ENCODE assay signal across 1 cellular context in genomic region chr19:17475541-17476115, GRCh38.
TF ChIP-seq lines count a peak whose summit lies in the region.

No MANE protein-coding gene starts in this region.

TF ChIP-seq in HepG2, 621 proteins besides CTCF, POLR2A, EP300 and RAD21 (continues in another document):
- TF ChIP-seq PHF21A (CRISPR knock-in tag; IDR thresholded peaks at IDR 0.05) (peak; percentile 86), MTERF4 (CRISPR knock-in tag; IDR thresholded peaks at IDR 0.05) (no peak), REL (CRISPR knock-in tag; conservative IDR thresholded peaks at IDR 0.05) (no peak), ZNF567 (CRISPR knock-in tag; IDR thresholded peaks at IDR 0.05; ENCODE audit: borderline replicate concordance) (peak; percentile 58; the same call in 1 of the 2 replicates), RBAK (CRISPR knock-in tag; IDR thresholded peaks at IDR 0.05) (no peak), ZBTB38 (CRISPR knock-in tag; IDR thresholded peaks at IDR 0.05) (0 out of 2 replicates have a peak, but pooled peaks have one; percentile 37), PAF1 (CRISPR knock-in tag; IDR thresholded peaks at IDR 0.05) (no peak), NRL (CRISPR knock-in tag; IDR thresholded peaks at IDR 0.05; ENCODE audit: borderline replicate concordance) (no peak), HNRNPLL (IDR thresholded peaks at IDR 0.05; ENCODE audit: low read depth, low read length, poor library complexity, severe bottlenecking) (no peak), GATAD1 (CRISPR knock-in tag; IDR thresholded peaks at IDR 0.05) (no peak; the same call in 1 of the 2 replicates), ZBTB34 (CRISPR knock-in tag; IDR thresholded peaks at IDR 0.05) (0 out of 2 replicates have a peak, but pooled peaks have one; percentile 29), SMAD9 (CRISPR knock-in tag; IDR thresholded peaks at IDR 0.05) (no peak), SAFB2 (CRISPR knock-in tag; IDR thresholded peaks at IDR 0.05; ENCODE audit: borderline replicate concordance, low read depth) (no peak), SP1 (IDR thresholded peaks at IDR 0.05) (no peak), SP1 (CRISPR knock-in tag; IDR thresholded peaks at IDR 0.05) (no peak), TOPORS (CRISPR knock-in tag; IDR thresholded peaks at IDR 0.05) (no peak), ZNF616 (CRISPR knock-in tag; IDR thresholded peaks at IDR 0.05; ENCODE audit: low read depth) (no peak), CC2D1A (CRISPR knock-in tag; IDR thresholded peaks at IDR 0.05) (no peak), WIZ (CRISPR knock-in tag; IDR thresholded peaks at IDR 0.05) (no peak), TARDBP (CRISPR knock-in tag; IDR thresholded peaks at IDR 0.05) (peak; percentile 39; the same call in 1 of the 2 replicates), ZNF816 (CRISPR knock-in tag; IDR thresholded peaks at IDR 0.05; ENCODE audit: borderline replicate concordance) (no peak), ZNF343 (CRISPR knock-in tag; IDR thresholded peaks at IDR 0.05) (no peak), GLI4 (CRISPR knock-in tag; IDR thresholded peaks at IDR 0.05; ENCODE audit: borderline replicate concordance) (no peak), THRA (CRISPR knock-in tag; IDR thresholded peaks at IDR 0.05; ENCODE audit: borderline replicate concordance) (no peak; the same call in 1 of the 2 replicates), BCL6 (CRISPR knock-in tag; IDR thresholded peaks at IDR 0.05) (no peak), ATM (IDR thresholded peaks at IDR 0.05; ENCODE audit: borderline replicate concordance) (no peak), ZNF124 (CRISPR knock-in tag; IDR thresholded peaks at IDR 0.05) (no peak), HOXA7 (CRISPR knock-in tag; IDR thresholded peaks at IDR 0.05) (no peak), SP2 (CRISPR knock-in tag; IDR thresholded peaks at IDR 0.05) (no peak), MIER2 (CRISPR knock-in tag; IDR thresholded peaks at IDR 0.05) (no peak), HMG20B (CRISPR knock-in tag; conservative IDR thresholded peaks at IDR 0.05) (peak; percentile 35; the same call in 1 of the 2 replicates), SUZ12 (IDR thresholded peaks at IDR 0.05; ENCODE audit: low read depth, low read length) (no peak), ZNF510 (CRISPR knock-in tag; IDR thresholded peaks at IDR 0.05; ENCODE audit: low read depth) (no peak), FOXP1 (IDR thresholded peaks at IDR 0.05) (no peak), FOXP1 (CRISPR knock-in tag; IDR thresholded peaks at IDR 0.05) (no peak), FOSL1 (CRISPR knock-in tag; IDR thresholded peaks at IDR 0.05; ENCODE audit: borderline replicate concordance) (no peak), AFF4 (CRISPR knock-in tag; IDR thresholded peaks at IDR 0.05) (no peak)
- TF ChIP-seq, protein P1, sequence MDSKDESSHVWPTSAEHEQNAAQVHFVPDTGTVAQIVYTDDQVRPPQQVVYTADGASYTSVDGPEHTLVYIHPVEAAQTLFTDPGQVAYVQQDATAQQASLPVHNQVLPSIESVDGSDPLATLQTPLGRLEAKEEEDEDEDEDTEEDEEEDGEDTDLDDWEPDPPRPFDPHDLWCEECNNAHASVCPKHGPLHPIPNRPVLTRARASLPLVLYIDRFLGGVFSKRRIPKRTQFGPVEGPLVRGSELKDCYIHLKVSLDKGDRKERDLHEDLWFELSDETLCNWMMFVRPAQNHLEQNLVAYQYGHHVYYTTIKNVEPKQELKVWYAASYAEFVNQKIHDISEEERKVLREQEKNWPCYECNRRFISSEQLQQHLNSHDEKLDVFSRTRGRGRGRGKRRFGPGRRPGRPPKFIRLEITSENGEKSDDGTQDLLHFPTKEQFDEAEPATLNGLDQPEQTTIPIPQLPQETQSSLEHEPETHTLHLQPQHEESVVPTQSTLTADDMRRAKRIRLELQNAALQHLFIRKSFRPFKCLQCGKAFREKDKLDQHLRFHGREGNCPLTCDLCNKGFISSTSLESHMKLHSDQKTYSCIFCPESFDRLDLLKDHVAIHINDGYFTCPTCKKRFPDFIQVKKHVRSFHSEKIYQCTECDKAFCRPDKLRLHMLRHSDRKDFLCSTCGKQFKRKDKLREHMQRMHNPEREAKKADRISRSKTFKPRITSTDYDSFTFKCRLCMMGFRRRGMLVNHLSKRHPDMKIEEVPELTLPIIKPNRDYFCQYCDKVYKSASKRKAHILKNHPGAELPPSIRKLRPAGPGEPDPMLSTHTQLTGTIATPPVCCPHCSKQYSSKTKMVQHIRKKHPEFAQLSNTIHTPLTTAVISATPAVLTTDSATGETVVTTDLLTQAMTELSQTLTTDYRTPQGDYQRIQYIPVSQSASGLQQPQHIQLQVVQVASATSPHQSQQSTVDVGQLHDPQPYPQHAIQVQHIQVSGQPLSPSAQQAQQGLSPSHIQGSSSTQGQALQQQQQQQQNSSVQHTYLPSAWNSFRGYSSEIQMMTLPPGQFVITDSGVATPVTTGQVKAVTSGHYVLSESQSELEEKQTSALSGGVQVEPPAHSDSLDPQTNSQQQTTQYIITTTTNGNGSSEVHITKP (CRISPR knock-in tag; IDR thresholded peaks at IDR 0.05; ENCODE audit: low read depth), result peak; percentile 61; the same call in 1 of the 2 replicates
- TF ChIP-seq, protein P2, sequence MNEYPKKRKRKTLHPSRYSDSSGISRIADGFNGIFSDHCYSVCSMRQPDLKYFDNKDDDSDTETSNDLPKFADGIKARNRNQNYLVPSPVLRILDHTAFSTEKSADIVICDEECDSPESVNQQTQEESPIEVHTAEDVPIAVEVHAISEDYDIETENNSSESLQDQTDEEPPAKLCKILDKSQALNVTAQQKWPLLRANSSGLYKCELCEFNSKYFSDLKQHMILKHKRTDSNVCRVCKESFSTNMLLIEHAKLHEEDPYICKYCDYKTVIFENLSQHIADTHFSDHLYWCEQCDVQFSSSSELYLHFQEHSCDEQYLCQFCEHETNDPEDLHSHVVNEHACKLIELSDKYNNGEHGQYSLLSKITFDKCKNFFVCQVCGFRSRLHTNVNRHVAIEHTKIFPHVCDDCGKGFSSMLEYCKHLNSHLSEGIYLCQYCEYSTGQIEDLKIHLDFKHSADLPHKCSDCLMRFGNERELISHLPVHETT (CRISPR knock-in tag; conservative IDR thresholded peaks at IDR 0.05), result no peak
- TF ChIP-seq, protein P3, sequence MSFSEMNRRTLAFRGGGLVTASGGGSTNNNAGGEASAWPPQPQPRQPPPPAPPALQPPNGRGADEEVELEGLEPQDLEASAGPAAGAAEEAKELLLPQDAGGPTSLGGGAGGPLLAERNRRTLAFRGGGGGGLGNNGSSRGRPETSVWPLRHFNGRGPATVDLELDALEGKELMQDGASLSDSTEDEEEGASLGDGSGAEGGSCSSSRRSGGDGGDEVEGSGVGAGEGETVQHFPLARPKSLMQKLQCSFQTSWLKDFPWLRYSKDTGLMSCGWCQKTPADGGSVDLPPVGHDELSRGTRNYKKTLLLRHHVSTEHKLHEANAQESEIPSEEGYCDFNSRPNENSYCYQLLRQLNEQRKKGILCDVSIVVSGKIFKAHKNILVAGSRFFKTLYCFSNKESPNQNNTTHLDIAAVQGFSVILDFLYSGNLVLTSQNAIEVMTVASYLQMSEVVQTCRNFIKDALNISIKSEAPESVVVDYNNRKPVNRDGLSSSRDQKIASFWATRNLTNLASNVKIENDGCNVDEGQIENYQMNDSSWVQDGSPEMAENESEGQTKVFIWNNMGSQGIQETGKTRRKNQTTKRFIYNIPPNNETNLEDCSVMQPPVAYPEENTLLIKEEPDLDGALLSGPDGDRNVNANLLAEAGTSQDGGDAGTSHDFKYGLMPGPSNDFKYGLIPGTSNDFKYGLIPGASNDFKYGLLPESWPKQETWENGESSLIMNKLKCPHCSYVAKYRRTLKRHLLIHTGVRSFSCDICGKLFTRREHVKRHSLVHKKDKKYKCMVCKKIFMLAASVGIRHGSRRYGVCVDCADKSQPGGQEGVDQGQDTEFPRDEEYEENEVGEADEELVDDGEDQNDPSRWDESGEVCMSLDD (CRISPR knock-in tag; IDR thresholded peaks at IDR 0.05; ENCODE audit: borderline replicate concordance), result no peak
- TF ChIP-seq, protein P4, sequence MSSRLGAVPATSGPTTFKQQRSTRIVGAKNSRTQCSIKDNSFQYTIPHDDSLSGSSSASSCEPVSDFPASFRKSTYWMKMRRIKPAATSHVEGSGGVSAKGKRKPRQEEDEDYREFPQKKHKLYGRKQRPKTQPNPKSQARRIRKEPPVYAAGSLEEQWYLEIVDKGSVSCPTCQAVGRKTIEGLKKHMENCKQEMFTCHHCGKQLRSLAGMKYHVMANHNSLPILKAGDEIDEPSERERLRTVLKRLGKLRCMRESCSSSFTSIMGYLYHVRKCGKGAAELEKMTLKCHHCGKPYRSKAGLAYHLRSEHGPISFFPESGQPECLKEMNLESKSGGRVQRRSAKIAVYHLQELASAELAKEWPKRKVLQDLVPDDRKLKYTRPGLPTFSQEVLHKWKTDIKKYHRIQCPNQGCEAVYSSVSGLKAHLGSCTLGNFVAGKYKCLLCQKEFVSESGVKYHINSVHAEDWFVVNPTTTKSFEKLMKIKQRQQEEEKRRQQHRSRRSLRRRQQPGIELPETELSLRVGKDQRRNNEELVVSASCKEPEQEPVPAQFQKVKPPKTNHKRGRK (CRISPR knock-in tag; IDR thresholded peaks at IDR 0.05), result no peak
- TF ChIP-seq, protein P5, sequence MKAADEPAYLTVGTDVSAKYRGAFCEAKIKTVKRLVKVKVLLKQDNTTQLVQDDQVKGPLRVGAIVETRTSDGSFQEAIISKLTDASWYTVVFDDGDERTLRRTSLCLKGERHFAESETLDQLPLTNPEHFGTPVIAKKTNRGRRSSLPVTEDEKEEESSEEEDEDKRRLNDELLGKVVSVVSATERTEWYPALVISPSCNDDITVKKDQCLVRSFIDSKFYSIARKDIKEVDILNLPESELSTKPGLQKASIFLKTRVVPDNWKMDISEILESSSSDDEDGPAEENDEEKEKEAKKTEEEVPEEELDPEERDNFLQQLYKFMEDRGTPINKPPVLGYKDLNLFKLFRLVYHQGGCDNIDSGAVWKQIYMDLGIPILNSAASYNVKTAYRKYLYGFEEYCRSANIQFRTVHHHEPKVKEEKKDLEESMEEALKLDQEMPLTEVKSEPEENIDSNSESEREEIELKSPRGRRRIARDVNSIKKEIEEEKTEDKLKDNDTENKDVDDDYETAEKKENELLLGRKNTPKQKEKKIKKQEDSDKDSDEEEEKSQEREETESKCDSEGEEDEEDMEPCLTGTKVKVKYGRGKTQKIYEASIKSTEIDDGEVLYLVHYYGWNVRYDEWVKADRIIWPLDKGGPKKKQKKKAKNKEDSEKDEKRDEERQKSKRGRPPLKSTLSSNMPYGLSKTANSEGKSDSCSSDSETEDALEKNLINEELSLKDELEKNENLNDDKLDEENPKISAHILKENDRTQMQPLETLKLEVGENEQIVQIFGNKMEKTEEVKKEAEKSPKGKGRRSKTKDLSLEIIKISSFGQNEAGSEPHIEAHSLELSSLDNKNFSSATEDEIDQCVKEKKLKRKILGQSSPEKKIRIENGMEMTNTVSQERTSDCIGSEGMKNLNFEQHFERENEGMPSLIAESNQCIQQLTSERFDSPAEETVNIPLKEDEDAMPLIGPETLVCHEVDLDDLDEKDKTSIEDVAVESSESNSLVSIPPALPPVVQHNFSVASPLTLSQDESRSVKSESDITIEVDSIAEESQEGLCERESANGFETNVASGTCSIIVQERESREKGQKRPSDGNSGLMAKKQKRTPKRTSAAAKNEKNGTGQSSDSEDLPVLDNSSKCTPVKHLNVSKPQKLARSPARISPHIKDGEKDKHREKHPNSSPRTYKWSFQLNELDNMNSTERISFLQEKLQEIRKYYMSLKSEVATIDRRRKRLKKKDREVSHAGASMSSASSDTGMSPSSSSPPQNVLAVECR (CRISPR knock-in tag; IDR thresholded peaks at IDR 0.05; ENCODE audit: borderline replicate concordance), result no peak; the same call in 1 of the 2 replicates
